In genomic region chr16:5071681-5072333, GRCh38 we compare ENCODE assay signal across 8 cellular contexts. TPM values are rescaled to one million over a fixed set of nuclear protein-coding genes. Genes with fewer than 3 reads are reported as not detected.
A peak's percentile ranks its signal among the peaks of the same experiment; 100 is the strongest.
DNase-seq lines count a peak whose midpoint lies in the region; ATAC-seq, FAIRE-seq and TF ChIP-seq lines count a peak whose summit lies in the region.

Gene ALG1, plus strand, starts transcription at chr16:5071843. Its CDS starts 7 bp downstream, at chr16:5071850.

- intact Hi-C loops in right lobe of liver (cut with DNase I) = no loop called here

- H3K4me1 ChIP-seq in BLaER1 (peaks cover 24% of the 10 kb centered on the region), right lobe of liver (peaks cover 0 to 13% (median 0%) of the 10 kb centered on the region in 4 donors)

- TF ChIP-seq CTCF in right lobe of liver (IDR thresholded peaks at IDR 0.05) = no peak

- 0% methylated on average over 16 of the region's 53 CpGs for WGBS in right lobe of liver (ENCODE audit: insufficient coverage, low coverage, low lambda C conversion rate, missing lambda C conversion rate)

- no peaks in the 10 kb centered on the region for H4K20me1 ChIP-seq in BLaER1

- peak within 1 kb of the TSS; percentile 76 for H3K4me3 ChIP-seq in BLaER1
- peak within 1 kb of the TSS; percentile 65 to 90 (median 72) for H3K4me3 ChIP-seq in right lobe of liver

- peak within 1 kb of the TSS; percentile 83 for H3K4me2 ChIP-seq in BLaER1

- peak; percentile 83 for FAIRE-seq in GM19239 (lab: Jason Lieb, UNC)

- TF ChIP-seq POLR2A in right lobe of liver (IDR thresholded peaks at IDR 0.05) = peak; percentile 82

- H3K36me3 ChIP-seq in BLaER1 = peaks cover 32% of the 10 kb centered on the region
- peaks cover 0 to 8% (median 2%) of the 10 kb centered on the region in 4 donors for H3K36me3 ChIP-seq in right lobe of liver

- H3K27me3 ChIP-seq in BLaER1 (no peaks in the 10 kb centered on the region), right lobe of liver (no peaks in the 10 kb centered on the region)

- peak; percentile 86 for ATAC-seq in HG03442 (IDR thresholded peaks at IDR 0.05; ENCODE audit: unreplicated experiment)
- ATAC-seq in right lobe of liver = peak; percentile 89 to 95 (median 94)

- peak within 1 kb of the TSS; percentile 86 for H3K9ac ChIP-seq in BLaER1

- H3K27ac ChIP-seq in BLaER1 (peak within 1 kb of the TSS; percentile 84), right lobe of liver (peak within 1 kb of the TSS; percentile 61 to 68 (median 63))

- DNase-seq in GM19239 (ENCODE audit: insufficient read length, low spot score) (peak; percentile 94), NCI-H748 (lab: John Stamatoyannopoulos, UW; ENCODE audit: unreplicated experiment) (peak; percentile 83), dermis microvascular lymphatic vessel endothelial cell (ENCODE audit: low read depth in 2 of 2) (peak; percentile 74 to 87), right lobe of liver (peak; percentile 89 to 91 (median 91))
- DNase-seq in activated CD4-positive, alpha-beta T cell treated with anti-CD3 and anti-CD28 coated beads, Interleukin-2, amount 50 U/mL, for 4 hours = peak; percentile 84 to 87
- peak; percentile 85 to 86 for DNase-seq in stimulated activated CD4-positive, alpha-beta T cell treated with anti-CD3 and anti-CD28 coated beads, Interleukin-4, amount 100 ng/mL, for 4 hours

- no peaks in the 10 kb centered on the region for H3K9me3 ChIP-seq in BLaER1
- no peaks in the 10 kb centered on the region for H3K9me3 ChIP-seq in right lobe of liver

RNA-seq across cellular contexts. Expression of gene ALG1, which starts in this region (rescaled TPM):
- total RNA-seq in dermis microvascular lymphatic vessel endothelial cell (24.8 and 30.1 TPM in 2 replicates), right lobe of liver (10 to 100 TPM; 16.0 to 28.0 (median 16.9) TPM)

Comparison
In these comparisons a context has a peak if more than half of its experiments do, and no peak if none do; other contexts are left out.
1. Peak in every context shown above with its lines: DNase-seq, ATAC-seq, H3K4me3 ChIP-seq and H3K27ac ChIP-seq.